ENCODE assay signal across 12 cellular contexts in the genomic region with DNA sequence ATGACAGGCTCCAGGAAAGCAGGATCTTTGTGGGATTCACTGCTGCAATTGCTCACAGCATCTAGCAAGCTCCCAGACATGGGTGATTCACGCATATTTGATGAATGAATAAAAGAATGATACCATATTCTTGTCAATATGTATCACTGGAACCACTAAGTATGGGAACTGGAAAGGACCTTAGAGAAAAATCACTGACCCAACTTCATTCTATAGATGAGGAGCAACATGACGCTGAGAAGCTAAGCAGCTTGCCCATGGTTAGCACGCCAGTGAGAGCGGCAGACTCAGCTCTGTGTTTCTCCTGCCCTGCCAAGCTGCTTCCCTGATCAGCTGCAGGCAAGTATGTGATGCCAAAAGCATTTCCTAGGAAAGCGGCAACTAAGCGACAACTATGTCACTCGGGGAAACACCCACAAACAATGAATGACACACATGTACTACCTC.
DNase-seq lines count a peak whose midpoint lies in the region; ATAC-seq and TF ChIP-seq lines count a peak whose summit lies in the region.
"Had no signal": no experiment of that assay in that cellular context is flagged by ENCODE, and none has a peak within 500 bp of the region (broad histone marks: within the 10 kb centered on the region; RNA-seq: fewer than 3 reads in every experiment).

No MANE protein-coding gene starts in this region.

- intact Hi-C loops in heart right ventricle (cut with DNase I), result no loop called here
- intact Hi-C loops in spleen (cut with DNase I; ENCODE audit: low total_unique reads), result no loop called here

- WGBS in heart right ventricle, 2 donors, result 80 to 84% methylated on average over 7 of the region's 7 CpGs
- WGBS in spleen, 5 donors, result 75 to 88% (median 80%) methylated on average over 7 of the region's 7 CpGs

- in situ Hi-C loops in G401 (cut with HindIII; ENCODE audit: low sequenced_read_pairs), result no loop called here

- no peaks in the 10 kb centered on the region for H3K36me3 ChIP-seq in heart right ventricle
- no peaks in the 10 kb centered on the region for H3K36me3 ChIP-seq in spleen

- H3K27ac ChIP-seq in heart right ventricle, result no peak overlapping the region
- no peak overlapping the region for H3K27ac ChIP-seq in spleen

- TF ChIP-seq CTCF in heart right ventricle (IDR thresholded peaks at IDR 0.05) (no peak), spleen (IDR thresholded peaks at IDR 0.05 in 8 of 11, conservative IDR thresholded peaks at IDR 0.05 in 3 of 11) (no peak)

- H3K27me3 ChIP-seq in heart right ventricle (no peaks in the 10 kb centered on the region), spleen (replicated peaks in 1 of 7) (no peaks in the 10 kb centered on the region)

- no peak for TF ChIP-seq POLR2A in spleen (IDR thresholded peaks at IDR 0.05)

- DNase-seq in G401 (ENCODE audit: low spot score), result peak; percentile 77
- peak; percentile 18 for DNase-seq in T1000 (lab: John Stamatoyannopoulos, UW)
- peak; percentile 31 for DNase-seq in fibroblast of gingiva (ENCODE audit: low read depth)
- DNase-seq in pons (ENCODE audit: low spot score), result peak; percentile 46
- no peak for DNase-seq in heart right ventricle
- DNase-seq in foreskin melanocyte, result no peak
- DNase-seq in spleen, result no peak
- no peak for DNase-seq in NCI-H2196 treated with DMSO at 0.1 percent for 48 hours (lab: John Stamatoyannopoulos, UW; ENCODE audit: unreplicated experiment)
- DNase-seq: DMS153, immature natural killer cell, natural killer cell, NCI-H1105 had no signal

- H3K4me1 ChIP-seq in heart right ventricle (peaks cover 0 to 7% (median 0%) of the 10 kb centered on the region in 9 donors), spleen (no peaks in the 10 kb centered on the region)

- H3K4me3 ChIP-seq in heart right ventricle (no peak overlapping the region), spleen (no peak overlapping the region)

- H3K9me3 ChIP-seq in heart right ventricle (no peaks in the 10 kb centered on the region), spleen (no peaks in the 10 kb centered on the region)

- no peak for ATAC-seq in heart right ventricle
- ATAC-seq: natural killer cell had no signal

Comparison
In these comparisons a context has a peak if more than half of its experiments do, and no peak if none do; other contexts are left out.
1. DNase-seq: peak in G401 (single experiment), T1000 (single experiment), fibroblast of gingiva (single experiment) and pons (single experiment); none in heart right ventricle (0 of 2), foreskin melanocyte (single experiment), spleen (single experiment) and NCI-H2196 treated with DMSO at 0.1 percent for 48 hours (single experiment).